In the genomic region with DNA sequence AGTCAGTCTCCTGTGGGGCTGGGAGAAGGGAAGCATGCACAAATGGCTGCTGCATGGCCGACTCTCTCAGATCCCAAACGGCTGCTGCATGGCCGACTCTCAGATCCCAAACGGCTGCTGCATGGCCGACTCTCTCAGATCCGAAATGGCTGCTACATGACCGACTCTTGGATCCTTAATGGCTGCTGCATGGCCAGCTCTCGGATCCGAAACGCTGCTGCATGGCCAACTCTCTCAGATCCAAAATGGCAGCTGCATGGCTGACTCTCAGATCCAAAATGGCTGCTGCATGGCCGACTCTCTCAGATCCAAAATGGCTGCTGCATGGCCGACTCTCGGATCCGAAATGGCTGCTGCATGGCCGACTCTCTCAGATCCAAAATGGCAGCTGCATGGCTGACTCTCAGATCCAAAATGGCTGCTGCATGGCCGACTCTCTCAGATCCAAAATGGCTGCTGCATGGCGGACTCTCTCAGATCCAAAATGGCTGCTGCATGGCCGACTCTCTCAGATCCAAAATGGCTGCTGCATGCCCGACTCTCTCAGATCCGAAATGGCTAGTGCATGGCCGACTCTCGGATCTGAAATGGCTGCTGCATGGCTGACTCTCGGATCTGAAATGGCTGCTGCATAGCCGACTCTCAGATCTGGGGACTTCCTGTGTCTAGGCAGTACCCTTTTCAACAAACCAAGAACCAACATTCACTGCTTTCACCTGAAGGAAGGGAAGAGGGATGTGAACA, we compare ENCODE assay signal across 7 cellular contexts.
A peak's percentile ranks its signal among the peaks of the same experiment; 100 is the strongest.
DNase-seq lines count a peak whose midpoint lies in the region; ATAC-seq, FAIRE-seq and TF ChIP-seq lines count a peak whose summit lies in the region.
"Not testable (repeated sequence)": the region's sequence is repeated elsewhere in the genome, so short reads cannot be mapped to it uniquely, and the experiment has no call there.

No MANE protein-coding gene starts in this region.

- RAD21 ChIA-PET in GM12878 (lab: Charles Lee; ENCODE audit: unreplicated experiment) = not testable (repeated sequence)

- H2BK12ac ChIP-seq in neuronal stem cell (ENCODE audit: low read length) = not testable (repeated sequence)

- H4K8ac ChIP-seq in neuronal stem cell (ENCODE audit: low read depth, low read length) = not testable (repeated sequence)

- H3K14ac ChIP-seq in neuronal stem cell (ENCODE audit: low read length) = not testable (repeated sequence)

- not testable (repeated sequence) for H3K4me1 ChIP-seq in PC-9 (replicated peaks; ENCODE audit: insufficient read depth); GM12878 (ENCODE audit: control insufficient read depth, insufficient read depth, low read length); neuronal stem cell (ENCODE audit: control insufficient read depth in 2 of 2, insufficient read depth in 1 of 2, low read depth in 1 of 2, low read length in 2 of 2)

- intact Hi-C loops in PC-9 (cut with micrococcal nuclease; ENCODE audit: unreplicated experiment); GM12878 (cut with micrococcal nuclease; ENCODE audit: unreplicated experiment): not testable (repeated sequence)

- peak overlapping the region; percentile 77 for H2AFZ ChIP-seq in PC-9
- not testable (repeated sequence) for H2AFZ ChIP-seq in GM12878 (ENCODE audit: control insufficient read depth, low read depth, low read length)
- peak overlapping the region; percentile 71 for H2AFZ ChIP-seq in neuronal stem cell (ENCODE audit: low read length)

- H3K27me3 ChIP-seq in PC-9 (ENCODE audit: insufficient read depth, low read depth); GM12878 (replicated peaks in 1 of 2; ENCODE audit: control insufficient read depth in 2 of 2, insufficient read depth in 2 of 2, low read length in 1 of 2); neuronal stem cell (ENCODE audit: control insufficient read depth in 3 of 3, insufficient read depth in 3 of 3, low read depth in 1 of 3, low read length in 3 of 3): not testable (repeated sequence)

- not testable (repeated sequence) for H3K9ac ChIP-seq in GM12878 (ENCODE audit: control insufficient read depth, insufficient read depth, low read length); neuronal stem cell (ENCODE audit: low read depth, low read length, poor library complexity)

- not testable (repeated sequence) for BruUV-seq in PC-9 (replicated peaks; lab: Mats Ljungman, UMichigan); GM12878 (replicated peaks; lab: Mats Ljungman, UMichigan)

- not testable (repeated sequence) for H2BK5ac ChIP-seq in neuronal stem cell (ENCODE audit: low read length)

- H4K91ac ChIP-seq in neuronal stem cell (ENCODE audit: low read depth, low read length, poor library complexity) = not testable (repeated sequence)

- TF ChIP-seq CTCF in PC-9 (conservative IDR thresholded peaks at IDR 0.05); GM12878 (IDR thresholded peaks at IDR 0.05 in 2 of 3, conservative IDR thresholded peaks at IDR 0.05 in 1 of 3; ENCODE audit: control insufficient read depth in 2 of 3, extremely low read depth in 1 of 3, insufficient read depth in 1 of 3, low read depth in 3 of 3, low read length in 3 of 3): not testable (repeated sequence)

- DNase-seq in DMS53 (lab: John Stamatoyannopoulos, UW) (peak; percentile 60), NCI-H146 treated with DMSO at 0.1 percent for 48 hours (lab: John Stamatoyannopoulos, UW; ENCODE audit: unreplicated experiment) (peak; percentile 58), NCI-H446 (lab: John Stamatoyannopoulos, UW) (peak; percentile 1 to 42)
- DNase-seq in PC-9; GM12878 (ENCODE audit: low read depth, low spot score); neuronal stem cell (ENCODE audit: low spot score): not testable (repeated sequence)

- not testable (repeated sequence) for H4K20me1 ChIP-seq in PC-9 (ENCODE audit: insufficient read depth); GM12878 (ENCODE audit: control insufficient read depth, insufficient read depth)

- POLR2A ChIA-PET in PC-9 (lab: Charles Lee; ENCODE audit: unreplicated experiment); GM12878 (lab: Charles Lee): not testable (repeated sequence)

- H3K79me1 ChIP-seq in neuronal stem cell (ENCODE audit: low read depth, low read length) = not testable (repeated sequence)

- H3K36me3 ChIP-seq in PC-9 (ENCODE audit: low read depth); GM12878 (ENCODE audit: control insufficient read depth in 2 of 2, insufficient read depth in 2 of 2, low read length in 1 of 2); neuronal stem cell (replicated peaks in 1 of 2; ENCODE audit: control insufficient read depth in 2 of 2, insufficient read depth in 2 of 2, low read length in 2 of 2): not testable (repeated sequence)

- H3F3A ChIP-seq in PC-9 (ENCODE audit: insufficient read depth, low read depth) = not testable (repeated sequence)

- TF ChIP-seq RAD21 in Ishikawa (IDR thresholded peaks at IDR 0.05; ENCODE audit: low read depth); GM12878 (IDR thresholded peaks at IDR 0.05; ENCODE audit: insufficient read depth, low read depth, low read length): not testable (repeated sequence)

- FAIRE-seq in GM12878 (lab: Jason Lieb, UNC) = not testable (repeated sequence)

- peak overlapping the region; percentile 44; the same call in 1 of the 2 replicates for H3K4me3 ChIP-seq in PC-9
- not testable (repeated sequence) for H3K4me3 ChIP-seq in GM12878; neuronal stem cell (ENCODE audit: low read length in 2 of 2)

- not testable (repeated sequence) for TF ChIP-seq POLR2A in GM12878 (IDR thresholded peaks at IDR 0.05; ENCODE audit: low read depth, low read length)

- H2BK120ac ChIP-seq in neuronal stem cell (ENCODE audit: low read depth, low read length) = not testable (repeated sequence)

- not testable (repeated sequence) for H3K23ac ChIP-seq in neuronal stem cell (ENCODE audit: low read depth, low read length, poor library complexity)

- CTCF ChIA-PET in PC-9 (lab: Charles Lee); GM12878 (lab: Yijun Ruan, JAX): not testable (repeated sequence)

- TF ChIP-seq EP300 in Ishikawa (IDR thresholded peaks at IDR 0.05; ENCODE audit: borderline replicate concordance); GM12878 (IDR thresholded peaks at IDR 0.05; ENCODE audit: borderline replicate concordance in 1 of 2, control insufficient read depth in 1 of 2, low read depth in 2 of 2, low read length in 2 of 2): not testable (repeated sequence)

- peak overlapping the region; percentile 70 for H3K4me2 ChIP-seq in PC-9
- not testable (repeated sequence) for H3K4me2 ChIP-seq in GM12878 (ENCODE audit: control insufficient read depth, insufficient read depth); neuronal stem cell (ENCODE audit: insufficient read depth, low read length, poor library complexity, severe bottlenecking)

- not testable (repeated sequence) for H3K9me3 ChIP-seq in PC-9 (ENCODE audit: insufficient read depth, low read depth); GM12878 (replicated peaks; ENCODE audit: control insufficient read depth, insufficient read depth, low read length); neuronal stem cell (replicated peaks in 1 of 2; ENCODE audit: control insufficient read depth in 2 of 2, insufficient read depth in 1 of 2, low read depth in 1 of 2, low read length in 2 of 2)

- H2AK5ac ChIP-seq in neuronal stem cell (ENCODE audit: low read depth, low read length) = not testable (repeated sequence)

- peaks cover 13% of the 10 kb centered on the region; the same call in 1 of the 2 replicates for H3K9me2 ChIP-seq in PC-9 (ENCODE audit: insufficient read depth)

- SMC1A ChIA-PET in GM12878 (lab: Charles Lee; ENCODE audit: uncharacterized antibody, unreplicated experiment) = not testable (repeated sequence)

- ATAC-seq in GM12878 = not testable (repeated sequence)

- in situ Hi-C loops in GM12878 (cut with MboI) = not testable (repeated sequence)

- WGBS in GM12878 (ENCODE audit: insufficient coverage, insufficient replicate concordance, low lambda C conversion rate, missing lambda C conversion rate) = 59% methylated on average over 16 of the region's 24 CpGs
- no CpG with 5 or more reads among the region's 24 CpGs for WGBS in neuronal stem cell (ENCODE audit: extremely low coverage in 2 of 2, insufficient read length in 2 of 2, insufficient replicate concordance in 1 of 2), 2 donors

- not testable (repeated sequence) for H3K27ac ChIP-seq in PC-9; GM12878 (ENCODE audit: control insufficient read depth, insufficient read depth); neuronal stem cell (replicated peaks; ENCODE audit: low read length)

- H3K4ac ChIP-seq in neuronal stem cell (ENCODE audit: low read length) = not testable (repeated sequence)

- H2BK15ac ChIP-seq in neuronal stem cell (ENCODE audit: low read length) = not testable (repeated sequence)

- not testable (repeated sequence) for H3K18ac ChIP-seq in neuronal stem cell (ENCODE audit: low read length)

- not testable (repeated sequence) for H3K79me2 ChIP-seq in PC-9 (ENCODE audit: low read depth); GM12878 (ENCODE audit: control insufficient read depth, insufficient read depth, low read length)

TF ChIP-seq in Ishikawa, 13 proteins besides CTCF, POLR2A, EP300 and RAD21:
- TF ChIP-seq TEAD4 (IDR thresholded peaks at IDR 0.05) (0 out of 2 replicates have a peak, but pooled peaks have one; percentile 5), YY1 (IDR thresholded peaks at IDR 0.05; ENCODE audit: low read depth) (peak; percentile 82)
TF ChIP-seq in Ishikawa: peak in this region for 2; not testable (repeated sequence) for 11.

TF ChIP-seq in GM12878, 131 proteins besides CTCF, POLR2A, EP300 and RAD21:
- TF ChIP-seq YY1 (IDR thresholded peaks at IDR 0.05; ENCODE audit: low read depth, low read length) = peak; percentile 81
